In the genomic region with DNA sequence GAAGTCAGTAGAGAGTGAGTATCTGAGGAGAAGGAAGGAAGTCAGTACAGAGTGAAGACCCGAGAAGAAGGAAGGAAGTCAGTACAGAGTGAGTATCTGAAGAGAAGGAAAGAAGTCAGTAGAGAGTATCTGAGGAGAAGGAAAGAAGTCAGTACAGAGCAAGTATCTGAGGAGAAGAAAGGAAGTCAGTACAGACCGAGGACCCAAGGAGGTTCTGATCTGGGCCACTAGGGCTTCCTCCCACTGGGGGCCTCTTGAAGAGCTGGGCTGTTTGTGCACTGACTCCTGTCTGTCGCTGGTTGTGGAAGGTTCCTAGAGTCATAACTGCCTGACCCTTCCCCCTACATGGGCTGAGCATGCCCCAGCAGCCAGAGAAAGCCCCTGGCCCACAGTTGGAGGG, we compare ENCODE assay signal across 8 cellular contexts.
"Had no signal": no experiment of that assay in that cellular context is flagged by ENCODE, and none has a peak within 500 bp of the region (broad histone marks: within the 10 kb centered on the region; RNA-seq: fewer than 3 reads in every experiment).

No MANE protein-coding gene starts in this region.

- H3K27ac Mint-ChIP-seq: neural progenitor cell; T-helper 1 cell treated with Interleukin-12 subunit alpha and Interleukin-12 subunit beta and Interleukin-4 antibody, amounts not matched to agents 30 μg/mL and 1 μg/mL, for 36 hours had no signal

- ATAC-seq: pancreas had no signal

- H3K4me1 ChIP-seq: esophagus squamous epithelium, pancreas, thyroid gland had no signal

- H3K36me3 ChIP-seq: esophagus squamous epithelium, neural progenitor cell, pancreas, thyroid gland had no signal

- H3K4me3 Mint-ChIP-seq: neural progenitor cell; T-helper 1 cell treated with Interleukin-12 subunit alpha and Interleukin-12 subunit beta and Interleukin-4 antibody, amounts not matched to agents 30 μg/mL and 1 μg/mL, for 36 hours had no signal

- H3K4me3 ChIP-seq: esophagus squamous epithelium, neural progenitor cell, pancreas, thyroid gland had no signal

- DNase-seq: esophagus squamous epithelium; foreskin fibroblast; pancreas; stimulated activated CD4-positive, alpha-beta T cell treated with anti-CD3 and anti-CD28 coated beads, Interleukin-15, amount 100 ng/mL, for 24 hours; stimulated activated CD4-positive, alpha-beta T cell treated with anti-CD3 and anti-CD28 coated beads, Interleukin-4, amount 100 ng/mL, for 24 hours; thyroid gland had no signal

- H3K36me3 Mint-ChIP-seq: neural progenitor cell had no signal

- H3K9ac ChIP-seq: neural progenitor cell had no signal

- H3K9me3 ChIP-seq: esophagus squamous epithelium, pancreas, thyroid gland had no signal

- H3K27me3 ChIP-seq: neural progenitor cell, thyroid gland had no signal

- H2AFZ ChIP-seq: neural progenitor cell had no signal

- H3K27ac ChIP-seq: esophagus squamous epithelium, neural progenitor cell, pancreas, thyroid gland had no signal

- H3K4me2 ChIP-seq: neural progenitor cell had no signal
